Comparison of ENCODE assay signal across 16 cellular contexts in genomic region chr3:53213276-53213675, GRCh38. TPM values are rescaled to one million over a fixed set of nuclear protein-coding genes. Genes with fewer than 3 reads are reported as not detected.
DNase-seq lines count a peak whose midpoint lies in the region; ATAC-seq and TF ChIP-seq lines count a peak whose summit lies in the region.
"Had no signal": no experiment of that assay in that cellular context is flagged by ENCODE, and none has a peak within 500 bp of the region (broad histone marks: within the 10 kb centered on the region; RNA-seq: fewer than 3 reads in every experiment).

No MANE protein-coding gene starts in this region.

- peak; percentile 6 for DNase-seq in left ventricle myocardium superior
- no peak for DNase-seq in heart left ventricle
- DNase-seq in posterior vena cava (ENCODE audit: low spot score) = peak; percentile 28
- DNase-seq in mesothelial cell of epicardium (ENCODE audit: low spot score in 2 of 2, unreplicated experiment in 2 of 2) = no peak
- no peak for DNase-seq in activated naive CD8-positive, alpha-beta T cell treated with anti-CD3 and anti-CD28 coated beads for 36 hours
- DNase-seq: C1 segment of cervical spinal cord; Caco-2; CD4-positive, CD25-positive, alpha-beta regulatory T cell; CD8-positive, alpha-beta T cell; DMS 273 treated with DMSO at 0.1 percent for 48 hours; DMS79; GF-D8; GOT3; HFFc6 had no signal

- peaks cover 73% of the 10 kb centered on the region for H3K79me2 ChIP-seq in SU-DHL-6 (ENCODE audit: insufficient read depth, low read length)

- H3K9me3 Mint-ChIP-seq in mesothelial cell of epicardium = peaks cover 3% of the 10 kb centered on the region
- H3K9me3 Mint-ChIP-seq in activated naive CD8-positive, alpha-beta T cell treated with anti-CD3 and anti-CD28 coated beads for 36 hours = peaks cover 3% of the 10 kb centered on the region

- H3K4me2 ChIP-seq in SU-DHL-6 (ENCODE audit: low read depth, low read length, poor library complexity, severe bottlenecking) = no peak overlapping the region

- TF ChIP-seq POLR2A in heart left ventricle (IDR thresholded peaks at IDR 0.05) = no peak

- peaks cover 10% of the 10 kb centered on the region; the same call in 1 of the 2 replicates for H3F3A ChIP-seq in SU-DHL-6 (ENCODE audit: insufficient read depth)

- no peak overlapping the region for H2AFZ ChIP-seq in SU-DHL-6 (ENCODE audit: low read depth, low read length, severe bottlenecking)

- H3K4me1 ChIP-seq in heart left ventricle = peaks cover 0 to 24% (median 0%) of the 10 kb centered on the region in 12 donors
- H3K4me1 ChIP-seq: Caco-2, HAP-1 had no signal

- peaks cover 2% of the 10 kb centered on the region; the same call in 1 of the 2 replicates for H4K20me1 ChIP-seq in SU-DHL-6 (ENCODE audit: low read depth, low read length)

- no peak overlapping the region for H3K27ac Mint-ChIP-seq in mesothelial cell of epicardium
- no peak overlapping the region for H3K27ac Mint-ChIP-seq in activated naive CD8-positive, alpha-beta T cell treated with anti-CD3 and anti-CD28 coated beads for 36 hours
- H3K27ac Mint-ChIP-seq: CD4-positive, CD25-positive, alpha-beta regulatory T cell; CD8-positive, alpha-beta T cell; HFFc6 had no signal

- H3K9ac ChIP-seq in SU-DHL-6 (ENCODE audit: low read length) = no peak overlapping the region

- H3K9me3 ChIP-seq in heart left ventricle (peaks cover 0 to 14% (median 10%) of the 10 kb centered on the region in 12 donors), SU-DHL-6 (ENCODE audit: insufficient read depth, low read length) (0 out of 2 replicates have a peak, but pooled peaks cover 6% of the 10 kb centered on the region)
- H3K9me3 ChIP-seq: HAP-1 had no signal

- no peaks in the 10 kb centered on the region for H3K36me3 Mint-ChIP-seq in mesothelial cell of epicardium
- H3K36me3 Mint-ChIP-seq in activated naive CD8-positive, alpha-beta T cell treated with anti-CD3 and anti-CD28 coated beads for 36 hours = peaks cover 4% of the 10 kb centered on the region
- H3K36me3 Mint-ChIP-seq: CD4-positive, CD25-positive, alpha-beta regulatory T cell; CD8-positive, alpha-beta T cell had no signal

- H3K9me2 ChIP-seq in SU-DHL-6 (replicated peaks; ENCODE audit: insufficient read depth, low read length) = no peaks in the 10 kb centered on the region

- no peak overlapping the region for H3K4me3 ChIP-seq in heart left ventricle
- H3K4me3 ChIP-seq in SU-DHL-6 (ENCODE audit: insufficient read depth, low read length, poor library complexity, severe bottlenecking) = no peak overlapping the region
- H3K4me3 ChIP-seq: HAP-1 had no signal

- no peaks in the 10 kb centered on the region for H3K36me3 ChIP-seq in heart left ventricle
- peaks cover 8% of the 10 kb centered on the region for H3K36me3 ChIP-seq in SU-DHL-6 (ENCODE audit: low read length)
- H3K36me3 ChIP-seq: HAP-1 had no signal

- no peaks in the 10 kb centered on the region for H3K27me3 ChIP-seq in heart left ventricle
- H3K27me3 ChIP-seq in SU-DHL-6 (ENCODE audit: low read length) = no peaks in the 10 kb centered on the region

- H3K4me3 Mint-ChIP-seq in mesothelial cell of epicardium = no peak overlapping the region
- no peak overlapping the region for H3K4me3 Mint-ChIP-seq in activated naive CD8-positive, alpha-beta T cell treated with anti-CD3 and anti-CD28 coated beads for 36 hours
- H3K4me3 Mint-ChIP-seq: CD4-positive, CD25-positive, alpha-beta regulatory T cell; CD8-positive, alpha-beta T cell; HFFc6 had no signal

- ATAC-seq in left ventricle myocardium superior (no peak), heart left ventricle (no peak)
- ATAC-seq: CD8-positive, alpha-beta T cell had no signal

- intact Hi-C loops in left ventricle myocardium superior (cut with micrococcal nuclease) (no loop called here), heart left ventricle (cut with DNase I) (no loop called here), posterior vena cava (cut with DNase I) (no loop called here)

- H3K4me1 Mint-ChIP-seq in mesothelial cell of epicardium = no peaks in the 10 kb centered on the region
- no peaks in the 10 kb centered on the region for H3K4me1 Mint-ChIP-seq in activated naive CD8-positive, alpha-beta T cell treated with anti-CD3 and anti-CD28 coated beads for 36 hours

- no peak overlapping the region for H3K27ac ChIP-seq in heart left ventricle
- H3K27ac ChIP-seq in SU-DHL-6 (ENCODE audit: low read depth, low read length) = peak overlapping the region; percentile 33; the same call in 1 of the 2 replicates

- WGBS in heart left ventricle, 4 donors = 89 to 92% (median 90%) methylated on average over 7 of the region's 7 CpGs

- H3K27me3 Mint-ChIP-seq in mesothelial cell of epicardium (ENCODE audit: low read depth) = peaks cover 11% of the 10 kb centered on the region
- no peaks in the 10 kb centered on the region for H3K27me3 Mint-ChIP-seq in activated naive CD8-positive, alpha-beta T cell treated with anti-CD3 and anti-CD28 coated beads for 36 hours

- TF ChIP-seq CTCF in heart left ventricle (IDR thresholded peaks at IDR 0.05) (no peak), SU-DHL-6 (IDR thresholded peaks at IDR 0.05; ENCODE audit: insufficient read depth, low read length, poor library complexity, severe bottlenecking) (no peak), mesothelial cell of epicardium (IDR thresholded peaks at IDR 0.05; ENCODE audit: unreplicated experiment) (no peak)

RNA-seq across cellular contexts. Expression of gene TKT, which starts 42.5 kb away (rescaled TPM):
- total RNA-seq in left ventricle myocardium superior (41.6 TPM), heart left ventricle (100 to 1,000 TPM in 1 of 9 donors, 10 to 100 TPM in 8; 20.6 to 111 (median 36.6) TPM), posterior vena cava (100 to 1,000 TPM; 123 to 125 TPM), mesothelial cell of epicardium (181 to 185 TPM (median 181 TPM) in 3 replicates)
- 100 to 1,000 TPM in 1 of 2 donors, 10 to 100 TPM in 1; 23.8 to 111 TPM for polyA plus RNA-seq in heart left ventricle
- total RNA-seq in activated naive CD8-positive, alpha-beta T cell treated with anti-CD3 and anti-CD28 coated beads for 36 hours = 100 to 1,000 TPM; 285 to 287 TPM

RNA-seq across cellular contexts. Expression of gene PRKCD, which starts 52.3 kb away (rescaled TPM):
- 13.2 TPM for total RNA-seq in left ventricle myocardium superior
- total RNA-seq in heart left ventricle = 10 to 100 TPM in 6 of 9 donors, 1 to 10 TPM in 3; 5.3 to 44.5 (median 11.6) TPM
- polyA plus RNA-seq in heart left ventricle = 10 to 100 TPM in 1 of 2 donors, 1 to 10 TPM in 1; 7.8 to 13.4 TPM
- total RNA-seq in posterior vena cava = 10 to 100 TPM; 34.1 to 36.3 TPM
- total RNA-seq in mesothelial cell of epicardium = 15.2 to 17.0 TPM (median 16.1 TPM) in 3 replicates
- 10 to 100 TPM; 16.5 to 17.5 TPM for total RNA-seq in activated naive CD8-positive, alpha-beta T cell treated with anti-CD3 and anti-CD28 coated beads for 36 hours

Comparison
In these comparisons a context has a peak if more than half of its experiments do, and no peak if none do; other contexts are left out.
1. DNase-seq: peak in left ventricle myocardium superior (single experiment) and posterior vena cava (single experiment); none in heart left ventricle (0 of 5), mesothelial cell of epicardium (0 of 2) and activated naive CD8-positive, alpha-beta T cell treated with anti-CD3 and anti-CD28 coated beads for 36 hours (single experiment).